8 cellular contexts compared by ENCODE assay signal in genomic region chr3:170909129-170909903, GRCh38. TPM values are rescaled to one million over a fixed set of nuclear protein-coding genes. Genes with fewer than 3 reads are reported as not detected.
A peak's percentile ranks its signal among the peaks of the same experiment; 100 is the strongest.
DNase-seq lines count a peak whose midpoint lies in the region; ATAC-seq, FAIRE-seq and TF ChIP-seq lines count a peak whose summit lies in the region.

No MANE protein-coding gene starts in this region.

- TF ChIP-seq CTCF in tibial artery (IDR thresholded peaks at IDR 0.05) = no peak
- TF ChIP-seq CTCF in smooth muscle cell (IDR thresholded peaks at IDR 0.05; ENCODE audit: borderline replicate concordance, insufficient read depth, poor library complexity, severe bottlenecking) = no peak

- H3K27me3 ChIP-seq in tibial artery = no peaks in the 10 kb centered on the region
- no peaks in the 10 kb centered on the region for H3K27me3 ChIP-seq in smooth muscle cell (ENCODE audit: low read depth)

- H3K4me3 Mint-ChIP-seq in activated T-cell treated with anti-CD3 and anti-CD28 coated beads, Interleukin-2, amount 50 U/mL, for 24 hours = no peak overlapping the region
- peak overlapping the region; percentile 87 for H3K4me3 Mint-ChIP-seq in activated T-helper 17 cell treated with anti-CD3 and anti-CD28 coated beads, Interleukin-2, amount 50 U/mL, for 72 hours
- peak overlapping the region; percentile 40 to 98 (median 94) for H3K4me3 Mint-ChIP-seq in immature natural killer cell

- peaks cover 7% of the 10 kb centered on the region for H3F3A ChIP-seq in smooth muscle cell (ENCODE audit: low read depth)

- peaks cover 6% of the 10 kb centered on the region for H3K79me2 ChIP-seq in smooth muscle cell (ENCODE audit: low read depth)

- no peaks in the 10 kb centered on the region for H3K27me3 Mint-ChIP-seq in activated T-cell treated with anti-CD3 and anti-CD28 coated beads, Interleukin-2, amount 50 U/mL, for 24 hours
- no peaks in the 10 kb centered on the region for H3K27me3 Mint-ChIP-seq in activated T-helper 17 cell treated with anti-CD3 and anti-CD28 coated beads, Interleukin-2, amount 50 U/mL, for 72 hours
- H3K27me3 Mint-ChIP-seq in immature natural killer cell (ENCODE audit: low read depth in 3 of 3) = peaks cover 7 to 11% (median 7%) of the 10 kb centered on the region in 3 donors

- no peak overlapping the region for H3K9ac ChIP-seq in smooth muscle cell (ENCODE audit: low read depth)

- intact Hi-C loops in tibial artery (cut with DNase I; ENCODE audit: low total_unique reads) = loop anchor here (2.0 kb wide), 1 partner anchor 39 kb away; the partner anchor contains the start of gene RPL22L1

- no peak for FAIRE-seq in GM12892 (lab: Jason Lieb, UNC)

- H3K9me3 Mint-ChIP-seq in activated T-cell treated with anti-CD3 and anti-CD28 coated beads, Interleukin-2, amount 50 U/mL, for 24 hours = peaks cover 18% of the 10 kb centered on the region
- peaks cover 3% of the 10 kb centered on the region for H3K9me3 Mint-ChIP-seq in activated T-helper 17 cell treated with anti-CD3 and anti-CD28 coated beads, Interleukin-2, amount 50 U/mL, for 72 hours
- H3K9me3 Mint-ChIP-seq in immature natural killer cell = peaks cover 2 to 14% (median 5%) of the 10 kb centered on the region in 6 donors

- H2AFZ ChIP-seq in smooth muscle cell (ENCODE audit: low read depth) = no peak overlapping the region

- H3K27ac ChIP-seq in tibial artery (peak overlapping the region; percentile 67 to 75), smooth muscle cell (ENCODE audit: low read depth) (no peak overlapping the region)

- 89% methylated on average over 17 of the region's 17 CpGs for WGBS in smooth muscle cell (ENCODE audit: low lambda C conversion rate)

- H4K20me1 ChIP-seq in smooth muscle cell (ENCODE audit: low read depth) = no peaks in the 10 kb centered on the region

- no peak for DNase-seq in activated T-cell treated with anti-CD3 and anti-CD28 coated beads, Interleukin-2, amount 50 U/mL, for 24 hours
- DNase-seq in activated T-cell treated with anti-CD3 and anti-CD28 coated beads, Interleukin-2, amount 50 U/mL, for 1 hour = no peak
- DNase-seq in immature natural killer cell = peak in 2 of 3 donors; percentile 6
- DNase-seq in tibial artery = peak in 1 of 2 donors; percentile 25
- DNase-seq in GM12892 (ENCODE audit: insufficient read length) = no peak
- no peak for DNase-seq in smooth muscle cell (lab: John Stamatoyannopoulos, UW; ENCODE audit: unreplicated experiment)

- no peaks in the 10 kb centered on the region for H3K36me3 ChIP-seq in tibial artery
- H3K36me3 ChIP-seq in smooth muscle cell (ENCODE audit: low read depth) = no peaks in the 10 kb centered on the region

- no peak for TF ChIP-seq POLR2A in GM12892 (IDR thresholded peaks at IDR 0.05; ENCODE audit: low read depth, low read length)

- H3K9me3 ChIP-seq in tibial artery = peaks cover 0 to 8% (median 7%) of the 10 kb centered on the region in 3 donors
- no peaks in the 10 kb centered on the region for H3K9me3 ChIP-seq in smooth muscle cell (replicated peaks; ENCODE audit: low read depth)

- H3K27ac Mint-ChIP-seq in activated T-cell treated with anti-CD3 and anti-CD28 coated beads, Interleukin-2, amount 50 U/mL, for 24 hours = peak overlapping the region; percentile 26
- no peak overlapping the region for H3K27ac Mint-ChIP-seq in activated T-helper 17 cell treated with anti-CD3 and anti-CD28 coated beads, Interleukin-2, amount 50 U/mL, for 72 hours
- H3K27ac Mint-ChIP-seq in immature natural killer cell = peak overlapping the region; percentile 41 to 98 (median 93)

- H3K4me3 ChIP-seq in tibial artery (peak overlapping the region; percentile 74 to 82), smooth muscle cell (no peak overlapping the region)

- peaks cover 30% of the 10 kb centered on the region for H3K4me1 Mint-ChIP-seq in activated T-cell treated with anti-CD3 and anti-CD28 coated beads, Interleukin-2, amount 50 U/mL, for 24 hours (ENCODE audit: low read depth)
- no peaks in the 10 kb centered on the region for H3K4me1 Mint-ChIP-seq in activated T-helper 17 cell treated with anti-CD3 and anti-CD28 coated beads, Interleukin-2, amount 50 U/mL, for 72 hours
- peaks cover 29% of the 10 kb centered on the region in 2 donors for H3K4me1 Mint-ChIP-seq in immature natural killer cell

- H3K4me1 ChIP-seq in tibial artery (peaks cover 0 to 20% (median 10%) of the 10 kb centered on the region in 4 donors), smooth muscle cell (ENCODE audit: low read depth) (peaks cover 7% of the 10 kb centered on the region)

- no peak for ATAC-seq in activated T-helper 17 cell treated with anti-CD3 and anti-CD28 coated beads, Interleukin-2, amount 50 U/mL, for 72 hours (replicated peaks)
- ATAC-seq in HG03439 (IDR thresholded peaks at IDR 0.05; ENCODE audit: unreplicated experiment) = no peak

- peaks cover 12% of the 10 kb centered on the region for H3K36me3 Mint-ChIP-seq in activated T-cell treated with anti-CD3 and anti-CD28 coated beads, Interleukin-2, amount 50 U/mL, for 24 hours (ENCODE audit: low read depth)
- no peaks in the 10 kb centered on the region for H3K36me3 Mint-ChIP-seq in activated T-helper 17 cell treated with anti-CD3 and anti-CD28 coated beads, Interleukin-2, amount 50 U/mL, for 72 hours (ENCODE audit: low read depth)
- peaks cover 0 to 6% (median 0%) of the 10 kb centered on the region in 3 donors for H3K36me3 Mint-ChIP-seq in immature natural killer cell

- H3K4me2 ChIP-seq in smooth muscle cell = no peak overlapping the region

RNA-seq across cellular contexts. Expression of gene EIF5A2, which starts 0.9 kb away (rescaled TPM):
- 1 to 10 TPM; 4.7 to 8.9 TPM for total RNA-seq in activated T-helper 17 cell treated with anti-CD3 and anti-CD28 coated beads, Interleukin-2, amount 50 U/mL, for 72 hours
- polyA plus RNA-seq in immature natural killer cell (10 to 100 TPM; 27.8 to 33.3 (median 33.3) TPM), smooth muscle cell (6.8 and 10.3 TPM in 2 replicates)
- polyA plus RNA-seq in GM12892 (2012; ENCODE audit: missing spikeins) = 1.5 TPM
- 5.8 and 11.3 TPM in 2 replicates for total RNA-seq in smooth muscle cell

RNA-seq across cellular contexts. Expression of gene RPL22L1, which starts 39.3 kb away (rescaled TPM):
- 100 to 1,000 TPM; 105 to 173 TPM for total RNA-seq in activated T-helper 17 cell treated with anti-CD3 and anti-CD28 coated beads, Interleukin-2, amount 50 U/mL, for 72 hours
- polyA plus RNA-seq in immature natural killer cell (10 to 100 TPM; 13.4 to 47.6 (median 39.0) TPM), smooth muscle cell (15.6 and 22.3 TPM in 2 replicates)
- polyA plus RNA-seq in GM12892 (2012; ENCODE audit: missing spikeins) = 675 TPM
- 99.0 and 118 TPM in 2 replicates for total RNA-seq in smooth muscle cell

Comparison
In these comparisons a context has a peak if more than half of its experiments do, and no peak if none do; other contexts are left out.
1. DNase-seq: peak in immature natural killer cell (2 of 3); none in activated T-cell treated with anti-CD3 and anti-CD28 coated beads, Interleukin-2, amount 50 U/mL, for 24 hours (single experiment), activated T-cell treated with anti-CD3 and anti-CD28 coated beads, Interleukin-2, amount 50 U/mL, for 1 hour (single experiment), GM12892 (single experiment) and smooth muscle cell (single experiment).